1 cellular context compared by ENCODE assay signal in genomic region chr9:135780086-135780485, GRCh38.
TF ChIP-seq lines count a peak whose summit lies in the region.

No MANE protein-coding gene starts in this region.

TF ChIP-seq in GM23338, 12 proteins besides CTCF, POLR2A, EP300 and RAD21 (continued from another document):
- TF ChIP-seq ZNF462 (CRISPR knock-in tag; IDR thresholded peaks at IDR 0.05) (no peak), EZH2phosphoT487 (IDR thresholded peaks at IDR 0.05; ENCODE audit: unreplicated experiment) (no peak)
